ENCODE assay signal across 8 cellular contexts in genomic region chr10:33334839-33335549, GRCh38. TPM values are rescaled to one million over a fixed set of nuclear protein-coding genes. Genes with fewer than 3 reads are reported as not detected.
A peak's percentile ranks its signal among the peaks of the same experiment; 100 is the strongest.
DNase-seq lines count a peak whose midpoint lies in the region; ATAC-seq and TF ChIP-seq lines count a peak whose summit lies in the region.

No MANE protein-coding gene starts in this region.

- peak overlapping the region in 4 of 5 donors; percentile 75 to 93 (median 87) for H3K27ac ChIP-seq in adrenal gland
- peak overlapping the region; percentile 81 for H3K27ac ChIP-seq in osteoblast (ENCODE audit: low read depth, low read length)

- TF ChIP-seq POLR2A in adrenal gland (IDR thresholded peaks at IDR 0.05): peak in 1 of 2 donors; percentile 25

- DNase-seq in AG10803 (ENCODE audit: low read depth) (peak; percentile 92), NOMO-1 treated with DMSO at 0.1 percent for 48 hours (lab: John Stamatoyannopoulos, UW; ENCODE audit: unreplicated experiment) (peak; percentile 35), adrenal gland (peak; percentile 64 to 80 (median 69)), cardiac septum (ENCODE audit: low spot score) (peak; percentile 89), osteoblast (ENCODE audit: insufficient read length, low spot score, missing footprints) (peak; percentile 96)

- H3K9me3 ChIP-seq in adrenal gland (replicated peaks in 1 of 3) (no peaks in the 10 kb centered on the region), osteoblast (ENCODE audit: low read depth, low read length) (no peaks in the 10 kb centered on the region)

- H4K20me1 ChIP-seq in osteoblast (ENCODE audit: insufficient read depth, low read length): peaks cover 1% of the 10 kb centered on the region

- WGBS in adrenal gland, 4 donors: 0 to 1% (median 0%) methylated on average over 21 to 63 of the region's 63 CpGs

- H3K36me3 ChIP-seq in adrenal gland (replicated peaks in 1 of 2) (peaks cover 0 to 4% of the 10 kb centered on the region in 2 donors), osteoblast (ENCODE audit: insufficient read depth, low read length) (peaks cover 9% of the 10 kb centered on the region)

- H3K4me1 ChIP-seq in adrenal gland (replicated peaks in 1 of 2): peaks cover 20 to 32% of the 10 kb centered on the region in 2 donors
- peaks cover 43% of the 10 kb centered on the region for H3K4me1 ChIP-seq in osteoblast (ENCODE audit: insufficient read depth, low read length)

- H3K4me3 ChIP-seq in AG10803 (ENCODE audit: low read length): peak overlapping the region; percentile 94
- peak overlapping the region in 3 of 4 donors; percentile 29 to 78 (median 63) for H3K4me3 ChIP-seq in adrenal gland
- peak overlapping the region; percentile 75 for H3K4me3 ChIP-seq in osteoblast (ENCODE audit: insufficient read depth, low read length)

- peak overlapping the region; percentile 96 for H3K4me2 ChIP-seq in osteoblast (ENCODE audit: insufficient read depth, low read length)

- peak overlapping the region; percentile 80 for H2AFZ ChIP-seq in osteoblast (ENCODE audit: low read length)

- H3K27me3 ChIP-seq in adrenal gland (no peaks in the 10 kb centered on the region), osteoblast (ENCODE audit: insufficient read depth, low read length) (no peaks in the 10 kb centered on the region)

- H3K79me2 ChIP-seq in osteoblast (ENCODE audit: insufficient read depth, low read length): peaks cover 57% of the 10 kb centered on the region

- ATAC-seq in GM19397 (IDR thresholded peaks at IDR 0.05; ENCODE audit: unreplicated experiment): peak; percentile 42
- ATAC-seq in HG02610 (IDR thresholded peaks at IDR 0.05; ENCODE audit: unreplicated experiment): no peak
- no peak for ATAC-seq in HG03108 (IDR thresholded peaks at IDR 0.05; ENCODE audit: unreplicated experiment)

- TF ChIP-seq CTCF in AG10803 (conservative IDR thresholded peaks at IDR 0.05; ENCODE audit: low read length) (peak; percentile 60), adrenal gland (IDR thresholded peaks at IDR 0.05) (peak; percentile 27 to 64 (median 50)), osteoblast (IDR thresholded peaks at IDR 0.05; ENCODE audit: extremely low read depth, low read depth, low read length) (peak; percentile 55)

- intact Hi-C loops in adrenal gland (cut with DNase I): loop anchor here (5.0 to 10.0 kb wide), 4 partner anchors 143 to 1302 kb away; no protein-coding TSS in a partner anchor
- intact Hi-C loops in cardiac septum (cut with DNase I): loop anchor here (2.0 to 10.0 kb wide), 8 partner anchors 63 to 1297 kb away; no protein-coding TSS in a partner anchor

RNA-seq across cellular contexts. Expression of gene NRP1, which starts 0.5 kb away (rescaled TPM):
- 100 to 1,000 TPM in 4 of 8 donors, 10 to 100 TPM in 4; 56.3 to 151 (median 115) TPM for total RNA-seq in adrenal gland
- polyA plus RNA-seq in adrenal gland: 10 to 100 TPM; 20.2 to 55.8 (median 27.9) TPM
- 138 TPM for total RNA-seq in cardiac septum
- 173 and 200 TPM in 2 replicates for total RNA-seq in osteoblast

Comparison
In these comparisons a context has a peak if more than half of its experiments do, and no peak if none do; other contexts are left out.
1. DNase-seq: peak in every context shown above with its lines; median percentile 96 in osteoblast; 92 in AG10803; 89 in cardiac septum; 69 in adrenal gland; 35 in NOMO-1 treated with DMSO at 0.1 percent for 48 hours.